16 cellular contexts compared by ENCODE assay signal in the genomic region with DNA sequence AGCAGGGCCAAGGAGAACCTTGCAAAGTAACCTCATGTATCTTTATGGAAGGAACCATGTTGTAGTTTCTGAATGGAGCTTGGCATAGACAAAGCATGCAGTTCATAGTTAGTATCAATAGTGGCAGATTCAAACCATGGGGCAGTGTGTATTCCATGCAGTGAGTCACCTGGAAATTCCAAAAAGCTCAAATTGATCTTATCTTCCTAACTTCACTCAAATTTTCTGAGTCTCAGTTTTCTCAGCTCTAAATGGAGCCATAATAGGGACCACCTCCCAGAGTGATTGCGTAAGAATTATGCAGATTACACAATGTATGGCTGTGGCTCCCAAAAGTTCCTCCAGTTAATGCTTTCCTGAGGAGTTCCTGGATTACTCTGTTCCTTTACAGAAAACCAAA.
"Had no signal": no experiment of that assay in that cellular context is flagged by ENCODE, and none has a peak within 500 bp of the region (broad histone marks: within the 10 kb centered on the region; RNA-seq: fewer than 3 reads in every experiment).

No MANE protein-coding gene starts in this region.

- H3K4me1 ChIP-seq: psoas muscle, right lobe of liver, transverse colon had no signal

- H3K27ac ChIP-seq: psoas muscle, right lobe of liver, spleen, transverse colon, WERI-Rb-1 had no signal

- DNase-seq: activated CD4-positive, alpha-beta T cell treated with anti-CD3 and anti-CD28 coated beads for 4 hours; activated CD8-positive, alpha-beta memory T cell treated with anti-CD3 and anti-CD28 coated beads, Interleukin-2, amount 50 U/mL, for 48 hours; activated CD8-positive, alpha-beta T cell treated with anti-CD3 and anti-CD28 coated beads for 36 hours; hypothalamus; immature natural killer cell; left colon; natural killer cell; nucleus accumbens; psoas muscle; right lobe of liver; spleen; stimulated activated CD4-positive, alpha-beta T cell treated with anti-CD3 and anti-CD28 coated beads, Interleukin-1b, Interleukin-23, amount 100 ng/mL, for 48 hours; substantia nigra; T1000; transverse colon; WERI-Rb-1 had no signal

- H3K27me3 ChIP-seq: right lobe of liver, spleen, transverse colon had no signal

- H3K4me3 ChIP-seq: psoas muscle, right lobe of liver, spleen, transverse colon had no signal

- H3K36me3 ChIP-seq: right lobe of liver, spleen, transverse colon, WERI-Rb-1 had no signal
